17 cellular contexts compared by ENCODE assay signal in the genomic region with DNA sequence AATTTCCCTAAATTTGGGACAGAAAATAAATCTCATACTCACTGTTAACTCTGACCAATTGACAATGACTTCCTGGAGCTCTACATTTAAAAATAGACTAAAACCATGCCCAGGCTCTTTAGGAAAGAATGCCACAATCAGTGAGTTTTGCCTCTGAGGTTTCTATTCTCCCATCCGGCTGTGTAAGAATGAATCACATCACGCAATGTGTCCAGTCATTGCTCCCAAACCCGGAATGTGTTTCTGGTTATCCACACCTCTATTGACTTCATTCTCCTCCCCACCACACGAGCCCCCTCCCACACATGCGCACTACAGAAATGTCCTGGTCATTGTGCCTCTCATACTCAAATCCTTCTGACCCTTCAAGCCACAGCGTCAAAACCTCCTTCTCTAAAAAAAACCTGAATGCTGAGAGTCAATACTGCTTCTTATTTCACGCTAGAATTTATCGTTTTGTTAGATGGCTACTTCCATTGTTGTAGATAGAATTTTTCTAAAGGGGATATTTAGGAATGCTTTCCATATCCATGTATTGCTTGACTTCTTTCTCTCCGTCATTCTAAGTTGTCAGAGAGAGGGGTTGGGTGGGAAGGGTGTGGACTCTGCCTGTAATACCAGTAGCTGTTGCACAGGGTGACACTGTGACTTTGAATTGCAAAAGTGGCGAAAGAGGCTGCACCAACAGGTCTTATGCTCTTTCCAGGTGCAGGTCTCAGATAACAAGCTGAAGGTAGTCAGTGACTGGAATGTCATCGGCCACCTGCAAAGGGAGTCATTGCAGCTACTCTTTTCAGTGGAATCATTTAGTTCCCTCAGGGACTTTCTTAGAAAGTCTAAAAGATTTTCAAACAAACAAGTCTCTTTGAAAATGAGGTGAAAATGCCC.
"Had no signal": no experiment of that assay in that cellular context is flagged by ENCODE, and none has a peak within 500 bp of the region (broad histone marks: within the 10 kb centered on the region; RNA-seq: fewer than 3 reads in every experiment).

No MANE protein-coding gene starts in this region.

- DNase-seq: effector CD4-positive, alpha-beta T cell; foreskin melanocyte; head of caudate nucleus; hippocampal formation; left colon; naive thymus-derived CD4-positive, alpha-beta T cell; nephron progenitor cell; spleen; stimulated activated CD4-positive, alpha-beta T cell treated with anti-CD3 and anti-CD28 coated beads, Interleukin-2, amount 100 ng/mL, for 24 hours; stimulated activated CD4-positive, alpha-beta T cell treated with anti-CD3 and anti-CD28 coated beads, Interleukin-4, amount 100 ng/mL, for 4 hours; stimulated activated naive B cell treated with anti-CD40 and anti-IgM and Interleukin-4, amounts not matched to agents 10 μg/mL and 1 μg/mL and 100 μg/mL, for 72 hours; stimulated activated naive CD8-positive, alpha-beta T cell treated with anti-CD3 and anti-CD28 coated beads, Interleukin-15, amount 100 ng/mL, for 72 hours; transverse colon had no signal

- ATAC-seq: left colon; naive thymus-derived CD4-positive, alpha-beta T cell; sciatic nerve; stimulated activated naive B cell treated with anti-CD40 and anti-IgM and Interleukin-4, amounts not matched to agents 10 μg/mL and 1 μg/mL and 100 μg/mL, for 72 hours; stimulated activated naive CD8-positive, alpha-beta T cell treated with anti-CD3 and anti-CD28 coated beads, Interleukin-15, amount 100 ng/mL, for 72 hours had no signal

- H3K27me3 ChIP-seq: neutrophil, spleen, transverse colon had no signal

- H3K4me1 Mint-ChIP-seq: naive thymus-derived CD4-positive, alpha-beta T cell; nephron progenitor cell; stimulated activated naive B cell treated with anti-CD40 and anti-IgM and Interleukin-4, amounts not matched to agents 10 μg/mL and 1 μg/mL and 100 μg/mL, for 72 hours; stimulated activated naive CD8-positive, alpha-beta T cell treated with anti-CD3 and anti-CD28 coated beads, Interleukin-15, amount 100 ng/mL, for 72 hours had no signal

- H3K27ac Mint-ChIP-seq: naive thymus-derived CD4-positive, alpha-beta T cell; nephron progenitor cell; stimulated activated naive B cell treated with anti-CD40 and anti-IgM and Interleukin-4, amounts not matched to agents 10 μg/mL and 1 μg/mL and 100 μg/mL, for 72 hours had no signal

- H3K9me3 ChIP-seq: neutrophil, thoracic aorta, transverse colon had no signal

- H3K4me1 ChIP-seq: spleen, transverse colon had no signal

- H3K4me3 Mint-ChIP-seq: naive thymus-derived CD4-positive, alpha-beta T cell; nephron progenitor cell; stimulated activated naive B cell treated with anti-CD40 and anti-IgM and Interleukin-4, amounts not matched to agents 10 μg/mL and 1 μg/mL and 100 μg/mL, for 72 hours; stimulated activated naive CD8-positive, alpha-beta T cell treated with anti-CD3 and anti-CD28 coated beads, Interleukin-15, amount 100 ng/mL, for 72 hours had no signal

- H3K36me3 Mint-ChIP-seq: naive thymus-derived CD4-positive, alpha-beta T cell; stimulated activated naive B cell treated with anti-CD40 and anti-IgM and Interleukin-4, amounts not matched to agents 10 μg/mL and 1 μg/mL and 100 μg/mL, for 72 hours had no signal

- H3K27me3 Mint-ChIP-seq: naive thymus-derived CD4-positive, alpha-beta T cell; stimulated activated naive B cell treated with anti-CD40 and anti-IgM and Interleukin-4, amounts not matched to agents 10 μg/mL and 1 μg/mL and 100 μg/mL, for 72 hours; stimulated activated naive CD8-positive, alpha-beta T cell treated with anti-CD3 and anti-CD28 coated beads, Interleukin-15, amount 100 ng/mL, for 72 hours had no signal

- H3K27ac ChIP-seq: coronary artery, neutrophil, spleen, thoracic aorta, transverse colon had no signal

- H3K4me3 ChIP-seq: coronary artery, spleen, thoracic aorta, transverse colon had no signal

- H3K36me3 ChIP-seq: neutrophil, spleen, thoracic aorta, transverse colon had no signal
